26 cellular contexts compared by ENCODE assay signal in genomic region chr5:79798892-79799590, GRCh38.
"Had no signal": no experiment of that assay in that cellular context is flagged by ENCODE, and none has a peak within 500 bp of the region (broad histone marks: within the 10 kb centered on the region; RNA-seq: fewer than 3 reads in every experiment).

No MANE protein-coding gene starts in this region.

- H3K27ac ChIP-seq: brain microvascular endothelial cell, SK-N-MC had no signal

- H3K9me3 Mint-ChIP-seq: activated B cell treated with CpG ODN at 0.5 μM for 24 hours; activated CD8-positive, alpha-beta T cell treated with anti-CD3 and anti-CD28 coated beads for 36 hours; activated naive CD4-positive, alpha-beta T cell treated with anti-CD3 and anti-CD28 coated beads, Interleukin-2, amount 10 ng/mL, durations not matched to agents 7 days and 5 days; activated naive CD8-positive, alpha-beta T cell treated with anti-CD3 and anti-CD28 coated beads for 36 hours; activated T-cell treated with anti-CD3 and anti-CD28 coated beads, Interleukin-2, amount 50 U/mL, for 72 hours; activated T-helper 2 cell treated with anti-CD3 and anti-CD28 coated beads, Interferon-gamma antibody, Interleukin-2, Interleukin-4, amounts not matched to agents 10 μg/mL and 5 μg/mL and 100 μg/mL, durations not matched to agents 14 hours and 24 hours and 36 hours; IgD-negative memory B cell; T-cell had no signal

- H3K27me3 ChIP-seq: brain microvascular endothelial cell had no signal

- H3K4me3 Mint-ChIP-seq: activated B cell treated with CpG ODN at 0.5 μM for 24 hours; activated CD8-positive, alpha-beta T cell treated with anti-CD3 and anti-CD28 coated beads for 36 hours; activated naive CD4-positive, alpha-beta T cell treated with anti-CD3 and anti-CD28 coated beads, Interleukin-2, amount 10 ng/mL, durations not matched to agents 7 days and 5 days; activated naive CD8-positive, alpha-beta T cell treated with anti-CD3 and anti-CD28 coated beads for 36 hours; activated T-cell treated with anti-CD3 and anti-CD28 coated beads, Interleukin-2, amount 50 U/mL, for 72 hours; IgD-negative memory B cell; T-cell had no signal

- DNase-seq: activated B cell treated with CpG ODN at 0.5 μM for 24 hours; activated CD8-positive, alpha-beta memory T cell treated with anti-CD3 and anti-CD28 coated beads, Interleukin-2, amount 50 U/mL, for 4 hours; activated CD8-positive, alpha-beta T cell treated with anti-CD3 and anti-CD28 coated beads for 36 hours; activated gamma-delta T cell treated with Interleukin-2 at 50 U/mL for 16 hours; activated naive CD4-positive, alpha-beta T cell treated with anti-CD3 and anti-CD28 coated beads, Interleukin-2, amount 10 ng/mL, durations not matched to agents 7 days and 5 days; activated naive CD8-positive, alpha-beta T cell treated with anti-CD3 and anti-CD28 coated beads for 36 hours; activated T-cell treated with anti-CD3 and anti-CD28 coated beads, Interleukin-2, amount 50 U/mL, for 72 hours; brain microvascular endothelial cell; KG1; MV-4-11; NCI-H1092 treated with DMSO at 0.1 percent for 48 hours; NCI-H1417 treated with DMSO at 0.1 percent for 48 hours; NCI-H1694; NCI-H2029; NCI-H2107; NCI-H345; NCI-H510A; NCI-H526 treated with DMSO at 0.1 percent for 48 hours; NCI-H82; SIG-M5; T-cell; T-helper 2 cell; T1000 had no signal

- H3K27me3 Mint-ChIP-seq: activated CD8-positive, alpha-beta T cell treated with anti-CD3 and anti-CD28 coated beads for 36 hours; activated naive CD8-positive, alpha-beta T cell treated with anti-CD3 and anti-CD28 coated beads for 36 hours; T-cell had no signal

- H3K4me3 ChIP-seq: SK-N-MC had no signal

- H3K27ac Mint-ChIP-seq: activated B cell treated with CpG ODN at 0.5 μM for 24 hours; activated CD8-positive, alpha-beta T cell treated with anti-CD3 and anti-CD28 coated beads for 36 hours; activated naive CD4-positive, alpha-beta T cell treated with anti-CD3 and anti-CD28 coated beads, Interleukin-2, amount 10 ng/mL, durations not matched to agents 7 days and 5 days; activated naive CD8-positive, alpha-beta T cell treated with anti-CD3 and anti-CD28 coated beads for 36 hours; activated T-cell treated with anti-CD3 and anti-CD28 coated beads, Interleukin-2, amount 50 U/mL, for 72 hours; activated T-helper 2 cell treated with anti-CD3 and anti-CD28 coated beads, Interferon-gamma antibody, Interleukin-2, Interleukin-4, amounts not matched to agents 10 μg/mL and 5 μg/mL and 100 μg/mL, durations not matched to agents 14 hours and 24 hours and 36 hours; IgD-negative memory B cell; T-cell had no signal

- H3K36me3 Mint-ChIP-seq: activated naive CD4-positive, alpha-beta T cell treated with anti-CD3 and anti-CD28 coated beads, Interleukin-2, amount 10 ng/mL, durations not matched to agents 7 days and 5 days; activated naive CD8-positive, alpha-beta T cell treated with anti-CD3 and anti-CD28 coated beads for 36 hours; T-cell had no signal

- H3K36me3 ChIP-seq: brain microvascular endothelial cell had no signal

- ATAC-seq: activated CD8-positive, alpha-beta T cell treated with anti-CD3 and anti-CD28 coated beads for 36 hours; activated T-cell treated with anti-CD3 and anti-CD28 coated beads, Interleukin-2, amount 50 U/mL, for 72 hours; T-cell had no signal
